ENCODE assay signal across 8 cellular contexts in the genomic region with DNA sequence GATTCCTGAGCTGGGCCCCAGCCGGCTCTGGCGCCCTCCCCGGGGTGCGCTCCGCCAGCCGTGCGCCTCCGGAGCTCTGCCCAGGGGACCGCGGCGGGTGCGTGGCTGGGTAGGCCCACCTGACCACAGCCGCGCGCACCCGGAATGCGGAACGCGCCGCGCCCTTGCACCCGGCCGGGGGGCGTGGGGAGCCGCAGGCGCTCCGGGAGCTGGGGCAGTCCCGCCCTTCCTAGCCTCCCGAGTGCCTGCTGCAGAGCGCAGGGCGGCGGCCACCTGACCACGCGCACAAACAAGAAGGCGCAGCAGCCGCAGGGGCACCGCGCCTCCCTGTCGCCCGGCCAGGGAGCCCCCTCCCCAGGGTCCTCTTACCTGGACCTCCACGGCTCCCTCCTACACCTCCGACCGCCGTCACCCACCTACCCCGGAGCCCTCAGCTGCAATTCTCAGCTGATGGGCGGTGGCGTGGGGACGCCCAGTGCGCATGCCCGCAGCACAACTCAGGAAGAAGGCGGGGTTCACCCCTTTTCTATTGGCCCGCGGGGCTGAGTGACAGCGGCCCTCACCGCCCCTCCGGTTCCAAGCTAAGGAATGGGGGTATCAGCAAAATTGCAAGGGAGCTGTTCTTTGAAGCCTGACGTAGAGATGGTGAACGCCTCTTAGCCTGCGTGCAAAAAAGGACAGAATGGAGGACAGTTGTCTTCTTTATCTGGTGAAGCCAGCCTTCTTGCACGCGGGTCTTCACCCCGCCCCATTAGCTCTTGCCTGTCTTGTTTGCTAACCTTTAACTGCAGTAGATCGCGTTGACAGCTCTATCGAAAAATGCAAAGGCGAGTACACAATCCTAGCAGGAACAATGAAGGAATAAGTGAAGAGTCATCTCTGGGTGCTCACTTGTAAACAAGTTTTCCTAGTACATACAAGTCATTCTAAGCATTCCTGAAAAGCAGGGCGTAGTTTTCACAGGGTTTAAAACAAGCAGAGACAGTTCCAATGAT. TPM values are rescaled to one million over a fixed set of nuclear protein-coding genes. Genes with fewer than 3 reads are reported as not detected.
DNase-seq lines count a peak whose midpoint lies in the region; TF ChIP-seq lines count a peak whose summit lies in the region.

Gene STX7, minus strand, starts transcription at position 479 of the 995 bp plus-strand sequence. CDS start 9,586 bp downstream, outside the sequence.

- H3K36me3 ChIP-seq in ES-I3 (ENCODE audit: insufficient read depth, low read length) (no peaks in the 10 kb centered on the region), H7 (replicated peaks; ENCODE audit: control insufficient read depth, insufficient read depth, low read length) (0 out of 2 replicates have a peak, but pooled peaks cover 2% of the 10 kb centered on the region)

- peak within 1 kb of the TSS; percentile 68 for H3K27ac Mint-ChIP-seq in nephron progenitor cell
- H3K27ac Mint-ChIP-seq in stimulated activated naive CD8-positive, alpha-beta T cell treated with anti-CD3 and anti-CD28 coated beads, Interleukin-15, Interleukin-2, amounts not matched to agents 100 ng/mL and 50 ng/mL, for 24 hours = peak within 1 kb of the TSS; percentile 79

- DNase-seq in H7 = peak; percentile 92
- DNase-seq in M059J (ENCODE audit: low read depth) = peak; percentile 92
- DNase-seq in SIG-M5 treated with dmso at 0.1 percent for 504 hours (lab: John Stamatoyannopoulos, UW; ENCODE audit: unreplicated experiment) = peak; percentile 79
- DNase-seq in activated gamma-delta T cell treated with Interleukin-2 at 50 U/mL for 16 hours = peak; percentile 85
- peak; percentile 57 for DNase-seq in fibroblast of the conjunctiva (ENCODE audit: low read depth)
- peak; percentile 88 for DNase-seq in nephron progenitor cell

- no peaks in the 10 kb centered on the region for H3K9me3 ChIP-seq in ES-I3 (ENCODE audit: control insufficient read depth, insufficient read depth, low read length)

- H3K4me3 ChIP-seq in H7 (ENCODE audit: insufficient read depth, low read depth, low read length) = peak within 1 kb of the TSS; percentile 86

- H3K4me3 Mint-ChIP-seq in nephron progenitor cell = peak within 1 kb of the TSS; percentile 97
- H3K4me3 Mint-ChIP-seq in stimulated activated naive CD8-positive, alpha-beta T cell treated with anti-CD3 and anti-CD28 coated beads, Interleukin-15, Interleukin-2, amounts not matched to agents 100 ng/mL and 50 ng/mL, for 24 hours = peak within 1 kb of the TSS; percentile 91

- H3K4me1 ChIP-seq in ES-I3 (ENCODE audit: insufficient read depth, low read length) = no peaks in the 10 kb centered on the region

- peaks cover 10% of the 10 kb centered on the region for H3K36me3 Mint-ChIP-seq in nephron progenitor cell (ENCODE audit: low read depth)
- peaks cover 5% of the 10 kb centered on the region for H3K36me3 Mint-ChIP-seq in stimulated activated naive CD8-positive, alpha-beta T cell treated with anti-CD3 and anti-CD28 coated beads, Interleukin-15, Interleukin-2, amounts not matched to agents 100 ng/mL and 50 ng/mL, for 24 hours (ENCODE audit: low read depth)

- H3K27me3 Mint-ChIP-seq in nephron progenitor cell (ENCODE audit: low read depth, poor library complexity) = peaks cover 47% of the 10 kb centered on the region
- peaks cover 5% of the 10 kb centered on the region for H3K27me3 Mint-ChIP-seq in stimulated activated naive CD8-positive, alpha-beta T cell treated with anti-CD3 and anti-CD28 coated beads, Interleukin-15, Interleukin-2, amounts not matched to agents 100 ng/mL and 50 ng/mL, for 24 hours

- H3K9ac ChIP-seq in ES-I3 (ENCODE audit: low read depth, low read length) = peak within 1 kb of the TSS; percentile 88

- no peaks in the 10 kb centered on the region for H3K9me3 Mint-ChIP-seq in nephron progenitor cell
- no peaks in the 10 kb centered on the region for H3K9me3 Mint-ChIP-seq in stimulated activated naive CD8-positive, alpha-beta T cell treated with anti-CD3 and anti-CD28 coated beads, Interleukin-15, Interleukin-2, amounts not matched to agents 100 ng/mL and 50 ng/mL, for 24 hours

- no peak for TF ChIP-seq CTCF in nephron progenitor cell (IDR thresholded peaks at IDR 0.05)

- peaks cover 30% of the 10 kb centered on the region for H3K4me1 Mint-ChIP-seq in nephron progenitor cell
- peaks cover 40% of the 10 kb centered on the region for H3K4me1 Mint-ChIP-seq in stimulated activated naive CD8-positive, alpha-beta T cell treated with anti-CD3 and anti-CD28 coated beads, Interleukin-15, Interleukin-2, amounts not matched to agents 100 ng/mL and 50 ng/mL, for 24 hours (ENCODE audit: low read depth)

- H3K27me3 ChIP-seq in H7 (ENCODE audit: control insufficient read depth, insufficient read depth, low read length) = no peaks in the 10 kb centered on the region

RNA-seq across cellular contexts. Expression of gene STX7, which starts in this region (rescaled TPM):
- total RNA-seq in H7 (2014; rRNA removed; shearing (Covaris generic)) = 19.6 and 22.1 TPM in 2 replicates
- total RNA-seq in M059J (2014; rRNA removed; shearing (Covaris generic)) = 30.5 and 45.7 TPM in 2 replicates

Comparison
In these comparisons a context has a peak if more than half of its experiments do, and no peak if none do; other contexts are left out.
1. Peak in every context shown above with its lines: DNase-seq and H3K4me3 ChIP-seq.